In genomic region chr16:1395444-1396074, GRCh38 we compare ENCODE assay signal across 1 cellular context.
TF ChIP-seq lines count a peak whose summit lies in the region.

No MANE protein-coding gene starts in this region.

TF ChIP-seq in GM12878, 131 proteins besides CTCF, POLR2A, EP300 and RAD21:
- TF ChIP-seq BCL3 (IDR thresholded peaks at IDR 0.05; ENCODE audit: borderline replicate concordance, insufficient read depth, low read depth, low read length, poor library complexity, severe bottlenecking) (peak; percentile 79), STAT3 (IDR thresholded peaks at IDR 0.05; ENCODE audit: low read depth, low read length) (no peak), BCL11A (IDR thresholded peaks at IDR 0.05; ENCODE audit: low read depth, low read length) (no peak)
